23 cellular contexts compared by ENCODE assay signal in genomic region chr7:64945776-64946175, GRCh38.
"Had no signal": no experiment of that assay in that cellular context is flagged by ENCODE, and none has a peak within 500 bp of the region (broad histone marks: within the 10 kb centered on the region; RNA-seq: fewer than 3 reads in every experiment).

No MANE protein-coding gene starts in this region.

- H3K9me3 ChIP-seq: adrenal gland had no signal

- H3K27me3 ChIP-seq: adrenal gland had no signal

- H2AFZ ChIP-seq: PC-9 had no signal

- H3K4me3 ChIP-seq: adrenal gland, PC-9, SK-N-MC had no signal

- ATAC-seq: Right ventricle myocardium inferior, T-cell had no signal

- FAIRE-seq: TTC549 had no signal

- H3K27ac ChIP-seq: adrenal gland, PC-9, SK-N-MC had no signal

- H3K4me2 ChIP-seq: PC-9 had no signal

- H3K36me3 ChIP-seq: adrenal gland had no signal

- DNase-seq: activated B cell treated with CpG ODN at 0.5 μM for 24 hours; activated CD4-positive, alpha-beta memory T cell treated with anti-CD3 and anti-CD28 coated beads for 36 hours; activated CD4-positive, alpha-beta T cell treated with anti-CD3 and anti-CD28 coated beads for 1 hour; activated CD4-positive, alpha-beta T cell treated with anti-CD3 and anti-CD28 coated beads, Interleukin-2, amount 10 ng/mL, durations not matched to agents 24 days and 14 days; activated CD8-positive, alpha-beta memory T cell treated with anti-CD3 and anti-CD28 coated beads for 24 hours; activated gamma-delta T cell treated with Interleukin-2 at 50 U/mL for 16 hours; activated naive CD4-positive, alpha-beta T cell treated with anti-CD3 and anti-CD28 coated beads, Interleukin-2, amount 10 ng/mL, durations not matched to agents 7 days and 5 days; activated naive CD8-positive, alpha-beta T cell treated with anti-CD3 and anti-CD28 coated beads for 36 hours; activated T-cell treated with anti-CD3 and anti-CD28 coated beads, Interleukin-2, amount 50 U/mL, for 72 hours; anterior cingulate cortex; KG1; NCI-H1092; NCI-H1694; NCI-H2029; NCI-H510A treated with DMSO at 0.1 percent for 48 hours; PC-9; T-cell; T-helper 2 cell; T1000 had no signal
